ENCODE assay signal across 8 cellular contexts in genomic region chr9:124242331-124243194, GRCh38. TPM values are rescaled to one million over a fixed set of nuclear protein-coding genes. Genes with fewer than 3 reads are reported as not detected.
A peak's percentile ranks its signal among the peaks of the same experiment; 100 is the strongest.
DNase-seq lines count a peak whose midpoint lies in the region; ATAC-seq and TF ChIP-seq lines count a peak whose summit lies in the region.
"Had no signal": no experiment of that assay in that cellular context is flagged by ENCODE, and none has a peak within 500 bp of the region (broad histone marks: within the 10 kb centered on the region; RNA-seq: fewer than 3 reads in every experiment).

No MANE protein-coding gene starts in this region.

- DNase-seq in HL-60 (ENCODE audit: low read depth in 1 of 2, low spot score in 1 of 2): peak; percentile 68 to 75
- peak; percentile 21 for DNase-seq in adipocyte (ENCODE audit: low read depth)
- DNase-seq in left kidney (ENCODE audit: low read depth, low spot score): peak; percentile 98
- DNase-seq in testis: peak; percentile 46
- no peak for DNase-seq in T1000 (lab: John Stamatoyannopoulos, UW)
- DNase-seq in activated T-cell treated with anti-CD3 and anti-CD28 coated beads, Interleukin-2, amount 50 U/mL, for 48 hours: no peak
- DNase-seq: activated naive CD4-positive, alpha-beta T cell had no signal

- peak overlapping the region; percentile 57 for H3K9ac ChIP-seq in adipocyte (ENCODE audit: low read length)

- H3K27ac ChIP-seq in HL-60 (replicated peaks) (peak overlapping the region; percentile 54), testis (peak overlapping the region in 1 of 2 donors; percentile 60)

- H3K4me3 ChIP-seq in HL-60 (replicated peaks; ENCODE audit: insufficient read depth, low read length) (peak overlapping the region; percentile 7; the same call in 1 of the 2 replicates), adipocyte (ENCODE audit: low read length) (peak overlapping the region; percentile 72), testis (peak overlapping the region in 1 of 2 donors; percentile 44)

- H3K27me3 ChIP-seq in HL-60 (ENCODE audit: insufficient read depth, poor library complexity, severe bottlenecking): no peaks in the 10 kb centered on the region
- H3K27me3 ChIP-seq in adipocyte (replicated peaks; ENCODE audit: control insufficient read depth, insufficient read depth, low read length): no peaks in the 10 kb centered on the region
- H3K27me3 ChIP-seq in testis: no peaks in the 10 kb centered on the region

- H3K36me3 ChIP-seq in adipocyte (ENCODE audit: control insufficient read depth, insufficient read depth, low read length, severe bottlenecking): no peaks in the 10 kb centered on the region
- no peaks in the 10 kb centered on the region for H3K36me3 ChIP-seq in testis (ENCODE audit: low read depth, missing control alignments)

- H3K4me1 ChIP-seq in adipocyte (ENCODE audit: control insufficient read depth, insufficient read depth, low read length): peaks cover 10% of the 10 kb centered on the region
- peaks cover 8% of the 10 kb centered on the region for H3K4me1 ChIP-seq in testis

- 11 to 12% methylated on average over 18 to 24 of the region's 24 CpGs for WGBS in testis, 2 donors

- intact Hi-C loops in testis (cut with DNase I; ENCODE audit: low total_unique reads): loop anchor here (10.0 kb wide), 1 partner anchor 128 kb away; no protein-coding TSS in a partner anchor

- no peak for ATAC-seq in HG03039 (IDR thresholded peaks at IDR 0.05; ENCODE audit: unreplicated experiment)

- TF ChIP-seq CTCF in HL-60 (IDR thresholded peaks at IDR 0.05; ENCODE audit: insufficient read depth, low read length): no peak
- no peak for TF ChIP-seq CTCF in testis (IDR thresholded peaks at IDR 0.05)

- TF ChIP-seq POLR2A in testis (IDR thresholded peaks at IDR 0.05): no peak

- H3K9me3 ChIP-seq in adipocyte (ENCODE audit: control insufficient read depth, low read length) (no peaks in the 10 kb centered on the region), testis (no peaks in the 10 kb centered on the region)

RNA-seq across cellular contexts. Expression of gene NEK6, which starts 15.2 kb away (rescaled TPM):
- total RNA-seq in testis: 10 to 100 TPM; 11.5 to 21.4 TPM
- polyA plus RNA-seq in testis (ENCODE audit: insufficient read depth, low read depth, low replicate concordance): 21.5 TPM

Comparison
In these comparisons a context has a peak if more than half of its experiments do, and no peak if none do; other contexts are left out.
1. DNase-seq: peak in HL-60 (2 of 2), adipocyte (single experiment), left kidney (single experiment) and testis (single experiment); none in T1000 (single experiment) and activated T-cell treated with anti-CD3 and anti-CD28 coated beads, Interleukin-2, amount 50 U/mL, for 48 hours (0 of 2).